ENCODE assay signal across 8 cellular contexts in the genomic region with DNA sequence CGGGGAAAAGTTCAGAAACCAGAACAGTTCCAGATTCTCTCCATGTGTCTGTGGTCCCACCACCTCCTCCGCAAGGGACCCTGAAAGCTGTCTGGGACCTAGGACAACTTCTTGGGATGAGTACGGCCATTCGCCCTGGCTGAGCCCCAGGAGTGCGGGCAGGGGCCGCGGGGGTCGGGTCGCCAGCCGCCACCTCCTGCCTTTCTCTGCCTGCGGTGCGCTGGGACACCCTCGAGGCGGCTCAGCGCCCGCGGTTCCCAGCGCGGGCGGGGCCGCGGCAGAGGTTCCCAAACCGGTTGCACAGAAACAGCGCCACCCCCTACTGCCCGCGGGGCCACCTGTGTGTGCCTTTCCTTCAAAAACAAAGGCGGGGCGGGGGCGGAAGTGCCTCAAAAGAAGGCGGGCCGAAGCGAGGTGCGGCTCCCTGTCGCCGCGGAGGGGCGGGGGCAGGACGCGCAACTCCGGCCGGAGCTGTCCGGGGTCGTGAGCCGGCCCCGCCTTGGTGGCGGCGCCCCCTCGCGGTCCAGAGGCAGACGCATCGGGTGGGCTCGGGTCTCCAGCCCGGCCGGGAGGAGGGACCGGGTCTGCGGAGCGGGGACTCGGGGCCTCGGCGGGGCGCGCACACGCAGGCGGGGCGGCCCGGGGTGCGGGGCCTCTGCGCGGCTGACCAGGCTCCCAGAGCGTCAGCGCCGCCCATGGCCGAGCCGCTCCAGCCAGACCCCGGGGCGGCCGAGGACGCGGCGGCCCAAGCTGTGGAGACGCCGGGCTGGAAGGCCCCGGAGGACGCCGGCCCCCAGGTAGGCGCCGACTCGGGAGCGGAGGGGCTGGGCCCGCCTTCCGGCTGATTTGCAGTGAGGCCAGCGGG.
DNase-seq lines count a peak whose midpoint lies in the region; ATAC-seq lines count a peak whose summit lies in the region.

A gene with protein sequence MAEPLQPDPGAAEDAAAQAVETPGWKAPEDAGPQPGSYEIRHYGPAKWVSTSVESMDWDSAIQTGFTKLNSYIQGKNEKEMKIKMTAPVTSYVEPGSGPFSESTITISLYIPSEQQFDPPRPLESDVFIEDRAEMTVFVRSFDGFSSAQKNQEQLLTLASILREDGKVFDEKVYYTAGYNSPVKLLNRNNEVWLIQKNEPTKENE (plus strand): TSS at position 423 of the 865 bp plus-strand sequence. CDS start 273 bp downstream, at position 696.

- peak within 1 kb of the TSS; percentile 53 for H3K27ac Mint-ChIP-seq in central memory CD8-positive, alpha-beta T cell (ENCODE audit: low read depth)

- ATAC-seq in GM19023 (IDR thresholded peaks at IDR 0.05; ENCODE audit: unreplicated experiment) (peak; percentile 91), HG03280 (IDR thresholded peaks at IDR 0.05; ENCODE audit: unreplicated experiment) (peak; percentile 90)
- peak; percentile 91 for ATAC-seq in central memory CD8-positive, alpha-beta T cell (replicated peaks; ENCODE audit: extremely low read depth, poor library complexity, severe bottlenecking)

- H3K36me3 Mint-ChIP-seq in central memory CD8-positive, alpha-beta T cell (ENCODE audit: insufficient read depth) = peaks cover 21% of the 10 kb centered on the region

- peaks cover 19% of the 10 kb centered on the region for H3K4me1 Mint-ChIP-seq in central memory CD8-positive, alpha-beta T cell

- H3K4me3 Mint-ChIP-seq in central memory CD8-positive, alpha-beta T cell = peak within 1 kb of the TSS; percentile 76

- no peaks in the 10 kb centered on the region for H3K9me3 Mint-ChIP-seq in central memory CD8-positive, alpha-beta T cell

- DNase-seq in AG08395 (ENCODE audit: low spot score) (peak; percentile 79), NCI-H345 treated with DMSO at 0.1 percent for 48 hours (lab: John Stamatoyannopoulos, UW; ENCODE audit: unreplicated experiment) (peak; percentile 88), islet precursor cell (peak; percentile 99)
- DNase-seq in activated CD4-positive, CD25-positive, alpha-beta regulatory T cell treated with anti-CD3 and anti-CD28 coated beads, Interleukin-2, amount 50 U/mL, for 16 hours (ENCODE audit: low read depth, low spot score) = peak; percentile 90
- peak; percentile 75 to 76 for DNase-seq in central memory CD8-positive, alpha-beta T cell (ENCODE audit: low spot score in 2 of 2)
- peak; percentile 55 to 90 (median 86) for DNase-seq in stimulated activated CD4-positive, alpha-beta T cell treated with anti-CD3 and anti-CD28 coated beads, Interleukin-12 subunit alpha, Interleukin-12 subunit beta, amount 100 ng/mL, for 48 hours (ENCODE audit: low read depth in 2 of 3, low spot score in 1 of 3)

- no peaks in the 10 kb centered on the region for H3K27me3 Mint-ChIP-seq in central memory CD8-positive, alpha-beta T cell

Comparison
In these comparisons a context has a peak if more than half of its experiments do, and no peak if none do; other contexts are left out.
1. Peak in every context shown above with its lines: DNase-seq and ATAC-seq.